7 cellular contexts compared by ENCODE assay signal in the genomic region with DNA sequence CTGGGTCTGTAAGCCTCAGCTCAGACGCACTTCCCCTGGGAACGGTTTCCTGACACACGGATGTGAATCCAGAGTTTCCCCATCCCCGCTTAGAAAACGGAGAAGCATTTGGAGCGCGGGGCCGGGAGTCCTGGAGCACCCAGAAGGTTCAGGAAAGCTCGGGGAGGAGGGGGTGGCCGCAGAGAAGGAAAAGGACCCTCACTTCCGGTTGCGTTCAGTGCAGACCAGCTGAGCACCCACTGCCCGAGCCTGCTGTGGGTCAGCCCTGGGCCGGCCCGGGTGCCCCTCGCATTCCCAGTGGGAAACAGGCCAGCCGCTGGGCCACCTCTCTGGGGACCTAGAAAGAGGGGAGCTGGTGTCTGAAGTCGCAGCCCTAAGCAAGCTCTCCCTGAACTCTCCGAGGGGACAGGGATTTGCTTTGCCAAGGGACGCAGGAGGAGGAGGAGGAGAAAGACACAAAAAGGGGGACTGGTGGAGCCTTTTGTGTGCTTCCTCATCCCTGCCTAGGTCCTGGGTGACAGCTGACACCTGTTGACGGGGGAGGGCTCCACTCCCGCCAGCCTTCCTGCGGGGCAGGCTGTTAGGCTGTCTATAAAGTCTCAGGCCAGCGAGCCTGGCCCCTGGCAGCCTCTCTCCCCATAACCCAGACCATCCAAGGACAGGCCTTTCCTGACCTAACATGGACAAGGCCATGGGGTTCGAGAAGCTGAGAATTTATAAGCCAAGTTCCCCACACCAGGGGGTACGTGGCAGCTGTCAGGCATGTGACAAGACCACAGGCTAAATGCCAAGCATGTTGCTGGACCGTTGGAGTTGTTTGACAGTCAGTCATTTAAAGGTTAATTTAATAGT. TPM values are rescaled to one million over a fixed set of nuclear protein-coding genes. Genes with fewer than 3 reads are reported as not detected.
DNase-seq lines count a peak whose midpoint lies in the region; ATAC-seq and TF ChIP-seq lines count a peak whose summit lies in the region.

No MANE protein-coding gene starts in this region.

- 55% methylated on average over 10 of the region's 27 CpGs for WGBS in right lobe of liver (ENCODE audit: insufficient coverage, low coverage, low lambda C conversion rate, missing lambda C conversion rate)
- 27 to 41% methylated on average over 19 to 25 of the region's 27 CpGs for whole genome bisulfite sequencing in tibial nerve, 2 donors

- no peak for TF ChIP-seq CTCF in MM.1S (IDR thresholded peaks at IDR 0.05; ENCODE audit: low read length)
- TF ChIP-seq CTCF in coronary artery (IDR thresholded peaks at IDR 0.05), result no peak
- no peak for TF ChIP-seq CTCF in right lobe of liver (IDR thresholded peaks at IDR 0.05)
- TF ChIP-seq CTCF in tibial nerve (IDR thresholded peaks at IDR 0.05), result no peak

- H3K27ac ChIP-seq in MM.1S (ENCODE audit: low read length) (peak overlapping the region; percentile 63; the same call in 1 of the 2 replicates), coronary artery (peak overlapping the region; percentile 80 to 91), right lobe of liver (peak overlapping the region in 2 of 3 donors; percentile 25 to 63), tibial nerve (peak overlapping the region; percentile 73 to 95 (median 84))

- no peak for TF ChIP-seq EP300 in tibial nerve (IDR thresholded peaks at IDR 0.05)

- H3F3A ChIP-seq in MM.1S (ENCODE audit: insufficient read depth, low read length), result peaks cover 26% of the 10 kb centered on the region

- no peaks in the 10 kb centered on the region for H3K9me2 ChIP-seq in MM.1S (replicated peaks; ENCODE audit: insufficient read depth, low read length)

- TF ChIP-seq POLR2A in right lobe of liver (IDR thresholded peaks at IDR 0.05) (no peak), tibial nerve (IDR thresholded peaks at IDR 0.05) (no peak)

- no peaks in the 10 kb centered on the region for H3K27me3 ChIP-seq in MM.1S (replicated peaks; ENCODE audit: insufficient read depth, low read length)
- H3K27me3 ChIP-seq in right lobe of liver, result peaks cover 0 to 9% of the 10 kb centered on the region in 2 donors
- no peaks in the 10 kb centered on the region for H3K27me3 ChIP-seq in tibial nerve

- H3K9ac ChIP-seq in MM.1S (ENCODE audit: low read length), result peak overlapping the region; percentile 90

- no peaks in the 10 kb centered on the region for H3K9me3 ChIP-seq in MM.1S (replicated peaks; ENCODE audit: insufficient read depth, low read length)
- no peaks in the 10 kb centered on the region for H3K9me3 ChIP-seq in right lobe of liver
- H3K9me3 ChIP-seq in tibial nerve, result no peaks in the 10 kb centered on the region

- no peak for DNase-seq in MM.1S
- DNase-seq in coronary artery (ENCODE audit: low spot score), result no peak
- DNase-seq in right lobe of liver, result no peak
- no peak for DNase-seq in tibial nerve (ENCODE audit: low spot score in 2 of 2)
- no peak for DNase-seq in HPDE6-E6E7 (ENCODE audit: extremely low spot score)
- DNase-seq in RPMI8226, result no peak
- no peak for DNase-seq in hippocampal formation (lab: John Stamatoyannopoulos, UW)

- H3K79me2 ChIP-seq in MM.1S (ENCODE audit: low read length), result peaks cover 50% of the 10 kb centered on the region

- no peak for ATAC-seq in right lobe of liver

- peak overlapping the region; percentile 75 for H2AFZ ChIP-seq in MM.1S (ENCODE audit: low read length)

- H3K4me3 ChIP-seq in MM.1S (ENCODE audit: low read length), result peak overlapping the region; percentile 67
- peak overlapping the region; percentile 81 for H3K4me3 ChIP-seq in coronary artery
- peak overlapping the region in 2 of 3 donors; percentile 50 to 56 for H3K4me3 ChIP-seq in right lobe of liver
- H3K4me3 ChIP-seq in tibial nerve, result peak overlapping the region; percentile 59 to 80 (median 62)

- H4K20me1 ChIP-seq in MM.1S (ENCODE audit: insufficient read depth, low read length), result no peaks in the 10 kb centered on the region

- H3K4me1 ChIP-seq in MM.1S (ENCODE audit: low read length), result peaks cover 53% of the 10 kb centered on the region
- H3K4me1 ChIP-seq in right lobe of liver, result peaks cover 0 to 6% (median 0%) of the 10 kb centered on the region in 4 donors
- H3K4me1 ChIP-seq in tibial nerve, result peaks cover 0 to 69% (median 12%) of the 10 kb centered on the region in 4 donors

- peak overlapping the region; percentile 96 for H3K4me2 ChIP-seq in MM.1S (ENCODE audit: low read depth, low read length)

- H3K36me3 ChIP-seq in MM.1S (replicated peaks; ENCODE audit: insufficient read depth, low read length), result no peaks in the 10 kb centered on the region
- no peaks in the 10 kb centered on the region for H3K36me3 ChIP-seq in right lobe of liver
- H3K36me3 ChIP-seq in tibial nerve, result peaks cover 0 to 4% (median 0%) of the 10 kb centered on the region in 3 donors

- intact Hi-C loops in right lobe of liver (cut with DNase I), result no loop called here

RNA-seq across cellular contexts. Expression of gene EVC2, which starts 0.7 kb away (rescaled TPM):
- total RNA-seq in right lobe of liver (under 1 TPM; 0.24 to 0.93 (median 0.53) TPM), tibial nerve (10 to 100 TPM; 26.7 to 37.3 (median 29.0) TPM)

RNA-seq across cellular contexts. Expression of gene EVC, which starts 1.9 kb away (rescaled TPM):
- 1 to 10 TPM; 2.6 to 6.5 (median 3.2) TPM for total RNA-seq in right lobe of liver
- 100 to 1,000 TPM in 2 of 4 donors, 10 to 100 TPM in 2; 89.8 to 134 (median 99.6) TPM for total RNA-seq in tibial nerve

Comparison
In these comparisons a context has a peak if more than half of its experiments do, and no peak if none do; other contexts are left out.
1. RNA of gene EVC2, which starts 0.7 kb away (total RNA-seq): 26.7 to 37.3 TPM in tibial nerve; 0.24 to 0.93 TPM in right lobe of liver; every median in the first group is over 10 times any median in the second.
2. RNA of gene EVC, which starts 1.9 kb away (total RNA-seq): 89.8 to 134 TPM in tibial nerve; 2.6 to 6.5 TPM in right lobe of liver; every median in the first group is over 10 times any median in the second.
3. Peak in every context shown above with its lines, with median percentiles within 50 percentile points of each other: H3K27ac ChIP-seq and H3K4me3 ChIP-seq.